Comparison of ENCODE assay signal across 1 cellular context in the genomic region with DNA sequence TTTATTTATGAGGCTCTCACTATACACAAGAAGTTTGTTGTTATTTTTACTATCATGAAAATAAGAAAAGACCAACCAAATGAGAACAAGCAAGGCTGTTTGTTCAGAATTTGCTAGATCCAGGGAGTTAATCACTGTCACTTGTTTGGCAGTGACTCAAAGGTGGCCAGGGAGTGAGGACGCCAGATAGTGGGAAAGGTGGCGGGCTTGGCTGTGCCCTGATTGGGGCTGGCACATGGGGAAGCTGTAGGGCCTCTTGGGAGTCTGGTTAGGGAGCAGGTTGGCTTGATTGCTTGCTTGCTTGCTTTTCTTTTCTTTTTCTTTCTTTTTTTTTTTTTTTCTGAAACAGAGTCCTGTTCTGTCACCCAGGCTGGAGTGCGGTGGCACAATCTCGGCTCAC.
TF ChIP-seq lines count a peak whose summit lies in the region.

No MANE protein-coding gene starts in this region.

TF ChIP-seq in SK-N-SH, 30 proteins besides CTCF, POLR2A, EP300 and RAD21 (continued from another document):
- TF ChIP-seq, protein P1, sequence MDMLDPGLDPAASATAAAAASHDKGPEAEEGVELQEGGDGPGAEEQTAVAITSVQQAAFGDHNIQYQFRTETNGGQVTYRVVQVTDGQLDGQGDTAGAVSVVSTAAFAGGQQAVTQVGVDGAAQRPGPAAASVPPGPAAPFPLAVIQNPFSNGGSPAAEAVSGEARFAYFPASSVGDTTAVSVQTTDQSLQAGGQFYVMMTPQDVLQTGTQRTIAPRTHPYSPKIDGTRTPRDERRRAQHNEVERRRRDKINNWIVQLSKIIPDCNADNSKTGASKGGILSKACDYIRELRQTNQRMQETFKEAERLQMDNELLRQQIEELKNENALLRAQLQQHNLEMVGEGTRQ (IDR thresholded peaks at IDR 0.05; ENCODE audit: borderline replicate concordance, low read depth, low read length), result no peak
- no peak for TF ChIP-seq RCOR1 (IDR thresholded peaks at IDR 0.05; ENCODE audit: low read length)
- no peak for TF ChIP-seq ELF1 (IDR thresholded peaks at IDR 0.05)
- TF ChIP-seq ZBTB33 (IDR thresholded peaks at IDR 0.05; ENCODE audit: borderline replicate concordance, low read depth), result no peak
- no peak for TF ChIP-seq FOSL2 (IDR thresholded peaks at IDR 0.05; ENCODE audit: borderline replicate concordance, low read depth)
- no peak for TF ChIP-seq FOXM1 (IDR thresholded peaks at IDR 0.05; ENCODE audit: low read depth)
- TF ChIP-seq POLR2AphosphoS5 (IDR thresholded peaks at IDR 0.05; ENCODE audit: low read depth, low read length), result no peak
- no peak for TF ChIP-seq MAX (IDR thresholded peaks at IDR 0.05; ENCODE audit: low read depth)
- TF ChIP-seq NFIC (IDR thresholded peaks at IDR 0.05; ENCODE audit: borderline replicate concordance), result no peak
- no peak for TF ChIP-seq CHD2 (IDR thresholded peaks at IDR 0.05; ENCODE audit: low read length, partially characterized antibody)
- no peak for TF ChIP-seq GABPA (IDR thresholded peaks at IDR 0.05; ENCODE audit: low read depth)
- no peak for TF ChIP-seq RFX5 (IDR thresholded peaks at IDR 0.05; ENCODE audit: low read length)
- TF ChIP-seq MEF2A (IDR thresholded peaks at IDR 0.05; ENCODE audit: borderline replicate concordance, low read depth), result no peak
- TF ChIP-seq PBX3 (IDR thresholded peaks at IDR 0.05), result no peak
